29 cellular contexts compared by ENCODE assay signal in genomic region chr3:143604402-143604801, GRCh38.
DNase-seq lines count a peak whose midpoint lies in the region; ATAC-seq and TF ChIP-seq lines count a peak whose summit lies in the region.
"Had no signal": no experiment of that assay in that cellular context is flagged by ENCODE, and none has a peak within 500 bp of the region (broad histone marks: within the 10 kb centered on the region; RNA-seq: fewer than 3 reads in every experiment).

No MANE protein-coding gene starts in this region.

- H3K4me3 ChIP-seq in mammary epithelial cell (replicated peaks in 1 of 3; ENCODE audit: insufficient read depth in 1 of 3, low read depth in 2 of 3, low read length in 3 of 3) (no peak overlapping the region), Karpas-422 (ENCODE audit: low read length) (no peak overlapping the region), transverse colon (no peak overlapping the region)
- H3K4me3 ChIP-seq: heart right ventricle, right lobe of liver had no signal

- intact Hi-C loops in MCF 10A (cut with micrococcal nuclease) (no loop called here), mammary epithelial cell (cut with micrococcal nuclease) (no loop called here), transverse colon (cut with DNase I; ENCODE audit: low total_unique reads) (no loop called here), posterior cingulate gyrus (cut with DNase I) (no loop called here)

- H3K9me2 ChIP-seq in Karpas-422 (replicated peaks; ENCODE audit: insufficient read depth, low read length): no peaks in the 10 kb centered on the region

- TF ChIP-seq EP300 in transverse colon (IDR thresholded peaks at IDR 0.05; ENCODE audit: low read depth): no peak

- TF ChIP-seq POLR2A in transverse colon (IDR thresholded peaks at IDR 0.05): no peak

- TF ChIP-seq CTCF in MCF 10A (IDR thresholded peaks at IDR 0.05; ENCODE audit: unreplicated experiment): no peak
- no peak for TF ChIP-seq CTCF in mammary epithelial cell (conservative IDR thresholded peaks at IDR 0.05 in 1 of 2, IDR thresholded peaks at IDR 0.05 in 1 of 2; ENCODE audit: extremely low read depth in 1 of 2, insufficient read depth in 1 of 2, low read depth in 1 of 2, low read length in 2 of 2)
- no peak for TF ChIP-seq CTCF in transverse colon (IDR thresholded peaks at IDR 0.05)

- peak; percentile 42 for ATAC-seq in HG02610 (IDR thresholded peaks at IDR 0.05; ENCODE audit: unreplicated experiment)
- ATAC-seq in stimulated activated naive B cell treated with anti-CD40 and anti-IgM and Interleukin-4, amounts not matched to agents 10 μg/mL and 1 μg/mL and 100 μg/mL, for 72 hours (replicated peaks): peak; percentile 47 to 54
- ATAC-seq: activated CD8-positive, alpha-beta memory T cell treated with anti-CD3 and anti-CD28 coated beads, Interleukin-2, amount 10 ng/mL, durations not matched to agents 7 days and 5 days; activated naive CD4-positive, alpha-beta T cell treated with anti-CD3 and anti-CD28 coated beads, Interleukin-2, amount 50 U/mL, for 72 hours; heart right ventricle; T-helper 17 cell had no signal

- peaks cover 14% of the 10 kb centered on the region for H3K4me1 ChIP-seq in mammary epithelial cell (ENCODE audit: insufficient read depth, low read length)
- peaks cover 4% of the 10 kb centered on the region for H3K4me1 ChIP-seq in Karpas-422 (ENCODE audit: low read length)
- H3K4me1 ChIP-seq in transverse colon: no peaks in the 10 kb centered on the region
- H3K4me1 ChIP-seq: parathyroid adenoma, right lobe of liver had no signal

- WGBS in mammary epithelial cell (ENCODE audit: low coverage, missing lambda C conversion rate): 30% methylated on average over 1 of the region's 1 CpG
- WGBS in transverse colon (ENCODE audit: low coverage in 1 of 2), 2 donors: 50 to 53% methylated on average over 1 of the region's 1 CpG

- H3K36me3 Mint-ChIP-seq in MCF 10A (ENCODE audit: insufficient read depth, unreplicated experiment): no peaks in the 10 kb centered on the region
- no peaks in the 10 kb centered on the region for H3K36me3 Mint-ChIP-seq in stimulated activated naive B cell treated with anti-CD40 and anti-IgM and Interleukin-4, amounts not matched to agents 10 μg/mL and 1 μg/mL and 100 μg/mL, for 72 hours
- H3K36me3 Mint-ChIP-seq in T-helper 2 cell treated with Interferon-gamma antibody and Interleukin-4, amounts not matched to agents 5 μg/mL and 100 μg/mL, for 36 hours (ENCODE audit: low read depth): no peaks in the 10 kb centered on the region
- H3K36me3 Mint-ChIP-seq: activated CD8-positive, alpha-beta memory T cell treated with anti-CD3 and anti-CD28 coated beads, Interleukin-2, amount 10 ng/mL, durations not matched to agents 7 days and 5 days; mesothelial cell of epicardium; type B pancreatic cell had no signal

- H3K27ac ChIP-seq in mammary epithelial cell (ENCODE audit: insufficient read depth, low read depth, low read length): no peak overlapping the region
- no peak overlapping the region for H3K27ac ChIP-seq in Karpas-422 (ENCODE audit: low read length)
- H3K27ac ChIP-seq in transverse colon: no peak overlapping the region
- H3K27ac ChIP-seq: 22Rv1, parathyroid adenoma, right lobe of liver had no signal

- no peaks in the 10 kb centered on the region for H4K20me1 ChIP-seq in mammary epithelial cell (ENCODE audit: insufficient read depth, low read length)
- H4K20me1 ChIP-seq in Karpas-422 (ENCODE audit: insufficient read depth, low read depth, low read length): no peaks in the 10 kb centered on the region

- dilution Hi-C loops in mammary epithelial cell (cut with HindIII; ENCODE audit: low sequenced_read_pairs): no loop called here

- no peak overlapping the region for H3K4me3 Mint-ChIP-seq in MCF 10A (ENCODE audit: unreplicated experiment)
- peak overlapping the region in 1 of 2 donors; percentile 3 for H3K4me3 Mint-ChIP-seq in stimulated activated naive B cell treated with anti-CD40 and anti-IgM and Interleukin-4, amounts not matched to agents 10 μg/mL and 1 μg/mL and 100 μg/mL, for 72 hours
- no peak overlapping the region for H3K4me3 Mint-ChIP-seq in T-helper 2 cell treated with Interferon-gamma antibody and Interleukin-4, amounts not matched to agents 5 μg/mL and 100 μg/mL, for 36 hours
- H3K4me3 Mint-ChIP-seq: activated CD4-positive, alpha-beta T cell treated with anti-CD3 and anti-CD28 coated beads, Interleukin-2, amount 10 ng/mL, durations not matched to agents 7 days and 5 days; activated CD8-positive, alpha-beta memory T cell treated with anti-CD3 and anti-CD28 coated beads, Interleukin-2, amount 10 ng/mL, durations not matched to agents 7 days and 5 days; mesothelial cell of epicardium; nephron progenitor cell; T-helper 17 cell; type B pancreatic cell had no signal

- POLR2A ChIA-PET in MCF 10A (lab: Yijun Ruan, JAX): interaction anchor here (0.8 to 2.3 kb wide), 2 partner anchors 9 to 564 kb away, joined by 3 to 13 read pairs; no protein-coding TSS in a partner anchor

- H3K36me3 ChIP-seq in mammary epithelial cell (ENCODE audit: insufficient read depth, low read length) (no peaks in the 10 kb centered on the region), Karpas-422 (ENCODE audit: insufficient read depth, low read length) (no peaks in the 10 kb centered on the region), transverse colon (no peaks in the 10 kb centered on the region)
- H3K36me3 ChIP-seq: heart right ventricle, right lobe of liver had no signal

- CTCF ChIA-PET in MCF 10A (lab: Yijun Ruan, JAX): interaction anchor here (0.6 to 2.2 kb wide), 3 partner anchors 40 to 100 kb away, joined by 3 to 12 read pairs (median 5); no protein-coding TSS in a partner anchor
- CTCF ChIA-PET in mammary epithelial cell (lab: Charles Lee; ENCODE audit: low non-redundant PET): no interaction called here

- H3K27me3 Mint-ChIP-seq in MCF 10A (ENCODE audit: insufficient read depth, unreplicated experiment): no peaks in the 10 kb centered on the region
- no peaks in the 10 kb centered on the region for H3K27me3 Mint-ChIP-seq in stimulated activated naive B cell treated with anti-CD40 and anti-IgM and Interleukin-4, amounts not matched to agents 10 μg/mL and 1 μg/mL and 100 μg/mL, for 72 hours
- peaks cover 2% of the 10 kb centered on the region for H3K27me3 Mint-ChIP-seq in T-helper 2 cell treated with Interferon-gamma antibody and Interleukin-4, amounts not matched to agents 5 μg/mL and 100 μg/mL, for 36 hours (ENCODE audit: low read depth)
- H3K27me3 Mint-ChIP-seq: activated CD4-positive, alpha-beta T cell treated with anti-CD3 and anti-CD28 coated beads, Interleukin-2, amount 10 ng/mL, durations not matched to agents 7 days and 5 days; activated CD8-positive, alpha-beta memory T cell treated with anti-CD3 and anti-CD28 coated beads, Interleukin-2, amount 10 ng/mL, durations not matched to agents 7 days and 5 days; T-helper 17 cell; type B pancreatic cell had no signal

- in situ Hi-C loops in mammary epithelial cell (cut with MboI; ENCODE audit: low sequenced_read_pairs in 2 of 2): no loop called here
- in situ Hi-C loops in transverse colon (cut with MboI; ENCODE audit: low pct_ligation_motif_present in 1 of 4, low pct_unique_long_range_greater_than_20kb in 1 of 4, low sequenced_read_pairs in 3 of 4): no loop called here

- H3K79me2 ChIP-seq in mammary epithelial cell (ENCODE audit: insufficient read depth, low read length) (no peaks in the 10 kb centered on the region), Karpas-422 (ENCODE audit: low read length) (no peaks in the 10 kb centered on the region)
- H3K79me2 ChIP-seq: parathyroid adenoma had no signal

- H3K9ac ChIP-seq in mammary epithelial cell (ENCODE audit: insufficient read depth, low read length) (no peak overlapping the region), Karpas-422 (ENCODE audit: low read length) (no peak overlapping the region)
- H3K9ac ChIP-seq: parathyroid adenoma had no signal

- H2AFZ ChIP-seq in mammary epithelial cell (ENCODE audit: low read depth, low read length) (no peak overlapping the region), Karpas-422 (ENCODE audit: low read length) (peak overlapping the region; percentile 3; the same call in 1 of the 2 replicates)
- H2AFZ ChIP-seq: parathyroid adenoma had no signal

- no peaks in the 10 kb centered on the region for H3K9me3 Mint-ChIP-seq in MCF 10A (ENCODE audit: unreplicated experiment)
- H3K9me3 Mint-ChIP-seq in stimulated activated naive B cell treated with anti-CD40 and anti-IgM and Interleukin-4, amounts not matched to agents 10 μg/mL and 1 μg/mL and 100 μg/mL, for 72 hours: peaks cover 0 to 2% of the 10 kb centered on the region in 2 donors
- no peaks in the 10 kb centered on the region for H3K9me3 Mint-ChIP-seq in T-helper 2 cell treated with Interferon-gamma antibody and Interleukin-4, amounts not matched to agents 5 μg/mL and 100 μg/mL, for 36 hours
- H3K9me3 Mint-ChIP-seq: activated CD4-positive, alpha-beta T cell treated with anti-CD3 and anti-CD28 coated beads, Interleukin-2, amount 10 ng/mL, durations not matched to agents 7 days and 5 days; activated naive CD4-positive, alpha-beta T cell treated with anti-CD3 and anti-CD28 coated beads, Interleukin-2, amount 50 U/mL, for 72 hours; mesothelial cell of epicardium; nephron progenitor cell; type B pancreatic cell had no signal

- H3K9me3 ChIP-seq in mammary epithelial cell (replicated peaks; ENCODE audit: insufficient read depth, low read length) (no peaks in the 10 kb centered on the region), Karpas-422 (ENCODE audit: low read length) (no peaks in the 10 kb centered on the region), transverse colon (no peaks in the 10 kb centered on the region)
- H3K9me3 ChIP-seq: heart right ventricle, right lobe of liver had no signal

- H3K27me3 ChIP-seq in mammary epithelial cell (ENCODE audit: insufficient read depth, low read length) (no peaks in the 10 kb centered on the region), Karpas-422 (ENCODE audit: low read length) (no peaks in the 10 kb centered on the region), transverse colon (no peaks in the 10 kb centered on the region)
- H3K27me3 ChIP-seq: heart right ventricle, right lobe of liver had no signal

- H3K4me2 ChIP-seq in mammary epithelial cell (ENCODE audit: insufficient read depth, low read depth, low read length) (no peak overlapping the region), Karpas-422 (ENCODE audit: low read depth, low read length, poor library complexity, severe bottlenecking) (no peak overlapping the region)

- no TSS peak for BruUV-seq in MCF 10A (replicated peaks; lab: Mats Ljungman, UMichigan)
- BruUV-seq in mammary epithelial cell (replicated peaks; lab: Mats Ljungman, UMichigan): no TSS peak

- H3K4me1 Mint-ChIP-seq in MCF 10A (ENCODE audit: insufficient read depth, unreplicated experiment): peaks cover 36% of the 10 kb centered on the region
- peaks cover 15 to 33% of the 10 kb centered on the region in 2 donors for H3K4me1 Mint-ChIP-seq in stimulated activated naive B cell treated with anti-CD40 and anti-IgM and Interleukin-4, amounts not matched to agents 10 μg/mL and 1 μg/mL and 100 μg/mL, for 72 hours
- H3K4me1 Mint-ChIP-seq in T-helper 2 cell treated with Interferon-gamma antibody and Interleukin-4, amounts not matched to agents 5 μg/mL and 100 μg/mL, for 36 hours (ENCODE audit: low read depth): no peaks in the 10 kb centered on the region
- H3K4me1 Mint-ChIP-seq: activated CD4-positive, alpha-beta T cell treated with anti-CD3 and anti-CD28 coated beads, Interleukin-2, amount 10 ng/mL, durations not matched to agents 7 days and 5 days; activated CD8-positive, alpha-beta memory T cell treated with anti-CD3 and anti-CD28 coated beads, Interleukin-2, amount 10 ng/mL, durations not matched to agents 7 days and 5 days; nephron progenitor cell had no signal

- peak overlapping the region; percentile 61 for H3K27ac Mint-ChIP-seq in MCF 10A (ENCODE audit: low read depth, unreplicated experiment)
- H3K27ac Mint-ChIP-seq in stimulated activated naive B cell treated with anti-CD40 and anti-IgM and Interleukin-4, amounts not matched to agents 10 μg/mL and 1 μg/mL and 100 μg/mL, for 72 hours: no peak overlapping the region
- H3K27ac Mint-ChIP-seq in T-helper 2 cell treated with Interferon-gamma antibody and Interleukin-4, amounts not matched to agents 5 μg/mL and 100 μg/mL, for 36 hours: no peak overlapping the region
- H3K27ac Mint-ChIP-seq: activated CD4-positive, alpha-beta T cell treated with anti-CD3 and anti-CD28 coated beads, Interleukin-2, amount 10 ng/mL, durations not matched to agents 7 days and 5 days; activated CD8-positive, alpha-beta memory T cell treated with anti-CD3 and anti-CD28 coated beads, Interleukin-2, amount 10 ng/mL, durations not matched to agents 7 days and 5 days; activated naive CD4-positive, alpha-beta T cell treated with anti-CD3 and anti-CD28 coated beads, Interleukin-2, amount 50 U/mL, for 72 hours; mesothelial cell of epicardium; nephron progenitor cell; T-helper 17 cell; type B pancreatic cell had no signal

- no peak for DNase-seq in MCF 10A (ENCODE audit: unreplicated experiment)
- DNase-seq in mammary epithelial cell: no peak
- DNase-seq in Karpas-422: no peak
- no peak for DNase-seq in stimulated activated naive B cell treated with anti-CD40 and anti-IgM and Interleukin-4, amounts not matched to agents 10 μg/mL and 1 μg/mL and 100 μg/mL, for 72 hours
- no peak for DNase-seq in transverse colon
- no peak for DNase-seq in T-helper 2 cell treated with Interferon-gamma antibody and Interleukin-4, amounts not matched to agents 5 μg/mL and 100 μg/mL, for 36 hours (ENCODE audit: low spot score)
- no peak for DNase-seq in posterior cingulate gyrus
- DNase-seq: activated CD4-positive, alpha-beta T cell treated with anti-CD3 and anti-CD28 coated beads, Interleukin-2, amount 10 ng/mL, durations not matched to agents 7 days and 5 days; activated CD8-positive, alpha-beta memory T cell treated with anti-CD3 and anti-CD28 coated beads, Interleukin-2, amount 10 ng/mL, durations not matched to agents 7 days and 5 days; DMS79 treated with DMSO at 0.1 percent for 48 hours; effector CD8-positive, alpha-beta T cell; erythroblast; foreskin fibroblast; heart right ventricle; KG1; NCI-H1694; NCI-H2171 treated with DMSO at 0.1 percent for 48 hours; NCI-H526 treated with DMSO at 0.1 percent for 48 hours; nephron progenitor cell; right lobe of liver; RPMI8226; stimulated activated CD8-positive, alpha-beta memory T cell treated with anti-CD3 and anti-CD28 coated beads, Interleukin-4, amount 100 ng/mL, for 48 hours; T-helper 17 cell had no signal
